23 cellular contexts compared by ENCODE assay signal in genomic region chr2:173766537-173767289, GRCh38.
"Had no signal": no experiment of that assay in that cellular context is flagged by ENCODE, and none has a peak within 500 bp of the region (broad histone marks: within the 10 kb centered on the region; RNA-seq: fewer than 3 reads in every experiment).

No MANE protein-coding gene starts in this region.

- H3K36me3 Mint-ChIP-seq: activated naive CD8-positive, alpha-beta T cell treated with anti-CD3 and anti-CD28 coated beads, Interleukin-2, amount 10 ng/mL, durations not matched to agents 7 days and 5 days; naive thymus-derived CD4-positive, alpha-beta T cell; neural progenitor cell had no signal

- DNase-seq: activated CD4-positive, alpha-beta T cell treated with anti-CD3 and anti-CD28 coated beads for 4 hours; activated CD4-positive, alpha-beta T cell treated with anti-CD3 and anti-CD28 coated beads, Interleukin-2, amount 50 U/mL, for 48 hours; activated CD4-positive, CD25-positive, alpha-beta regulatory T cell; activated CD8-positive, alpha-beta memory T cell treated with anti-CD3 and anti-CD28 coated beads, Interleukin-2, amount 50 U/mL, for 48 hours; activated naive CD4-positive, alpha-beta T cell treated with Interleukin-2 at 50 U/mL for 16 hours; activated naive CD8-positive, alpha-beta T cell treated with anti-CD3 and anti-CD28 coated beads, Interleukin-2, amount 10 ng/mL, durations not matched to agents 7 days and 5 days; activated T-cell treated with anti-CD3 and anti-CD28 coated beads, Interleukin-2, amount 50 U/mL, for 4 hours; amniotic stem cell; effector memory CD4-positive, alpha-beta T cell; foreskin keratinocyte; left ventricle myocardium inferior; naive thymus-derived CD4-positive, alpha-beta T cell; posterior cingulate gyrus; right lobe of liver; stimulated activated CD4-positive, alpha-beta T cell treated with anti-CD3 and anti-CD28 coated beads, Interleukin-1b, Interleukin-23, amount 100 ng/mL, for 48 hours; stimulated activated naive CD8-positive, alpha-beta T cell treated with anti-CD3 and anti-CD28 coated beads, Interleukin-15, amount 100 ng/mL, for 72 hours; tibial artery had no signal

- H3K27ac ChIP-seq: breast epithelium, foreskin keratinocyte, left ventricle myocardium inferior, neural progenitor cell, right lobe of liver, skin epidermis, tibial artery had no signal

- H3K4me3 ChIP-seq: breast epithelium, left ventricle myocardium inferior, neural progenitor cell, right lobe of liver, skin epidermis, tibial artery had no signal

- H3K4me1 Mint-ChIP-seq: activated naive CD8-positive, alpha-beta T cell treated with anti-CD3 and anti-CD28 coated beads, Interleukin-2, amount 10 ng/mL, durations not matched to agents 7 days and 5 days; central memory CD8-positive, alpha-beta T cell; naive thymus-derived CD4-positive, alpha-beta T cell; stimulated activated naive CD8-positive, alpha-beta T cell treated with anti-CD3 and anti-CD28 coated beads, Interleukin-15, amount 100 ng/mL, for 72 hours had no signal

- H3K4me2 ChIP-seq: neural progenitor cell had no signal

- H2AFZ ChIP-seq: neural progenitor cell had no signal

- H3K27ac Mint-ChIP-seq: activated naive CD8-positive, alpha-beta T cell treated with anti-CD3 and anti-CD28 coated beads, Interleukin-2, amount 10 ng/mL, durations not matched to agents 7 days and 5 days; activated T-helper 2 cell treated with anti-CD3 and anti-CD28 coated beads, Interferon-gamma antibody, Interleukin-2, Interleukin-4, amounts not matched to agents 10 μg/mL and 5 μg/mL and 100 μg/mL, durations not matched to agents 14 hours and 24 hours and 36 hours; naive thymus-derived CD4-positive, alpha-beta T cell; stimulated activated naive CD8-positive, alpha-beta T cell treated with anti-CD3 and anti-CD28 coated beads, Interleukin-15, amount 100 ng/mL, for 72 hours had no signal

- ATAC-seq: activated T-cell treated with anti-CD3 and anti-CD28 coated beads, Interleukin-2, amount 50 U/mL, for 4 hours; foreskin keratinocyte; naive thymus-derived CD4-positive, alpha-beta T cell; right lobe of liver; stimulated activated naive CD8-positive, alpha-beta T cell treated with anti-CD3 and anti-CD28 coated beads, Interleukin-15, amount 100 ng/mL, for 72 hours had no signal

- H3K36me3 ChIP-seq: breast epithelium, left ventricle myocardium inferior, neural progenitor cell, right lobe of liver, tibial artery had no signal

- H3K9me3 ChIP-seq: breast epithelium, left ventricle myocardium inferior, right lobe of liver, tibial artery had no signal

- H3K9ac ChIP-seq: neural progenitor cell had no signal

- H3K9me3 Mint-ChIP-seq: activated naive CD8-positive, alpha-beta T cell treated with anti-CD3 and anti-CD28 coated beads, Interleukin-2, amount 10 ng/mL, durations not matched to agents 7 days and 5 days; activated T-cell treated with anti-CD3 and anti-CD28 coated beads, Interleukin-2, amount 50 U/mL, for 4 hours; activated T-helper 2 cell treated with anti-CD3 and anti-CD28 coated beads, Interferon-gamma antibody, Interleukin-2, Interleukin-4, amounts not matched to agents 10 μg/mL and 5 μg/mL and 100 μg/mL, durations not matched to agents 14 hours and 24 hours and 36 hours; central memory CD8-positive, alpha-beta T cell; naive thymus-derived CD4-positive, alpha-beta T cell; stimulated activated naive CD8-positive, alpha-beta T cell treated with anti-CD3 and anti-CD28 coated beads, Interleukin-15, amount 100 ng/mL, for 72 hours had no signal

- H3K27me3 ChIP-seq: breast epithelium, foreskin keratinocyte, neural progenitor cell, right lobe of liver, tibial artery had no signal

- H3K4me1 ChIP-seq: breast epithelium, foreskin keratinocyte, left ventricle myocardium inferior, right lobe of liver, tibial artery had no signal

- FAIRE-seq: colon had no signal

- H3K4me3 Mint-ChIP-seq: activated naive CD8-positive, alpha-beta T cell treated with anti-CD3 and anti-CD28 coated beads, Interleukin-2, amount 10 ng/mL, durations not matched to agents 7 days and 5 days; activated T-cell treated with anti-CD3 and anti-CD28 coated beads, Interleukin-2, amount 50 U/mL, for 4 hours; central memory CD8-positive, alpha-beta T cell; naive thymus-derived CD4-positive, alpha-beta T cell; neural progenitor cell; stimulated activated naive CD8-positive, alpha-beta T cell treated with anti-CD3 and anti-CD28 coated beads, Interleukin-15, amount 100 ng/mL, for 72 hours had no signal
